ENCODE assay signal across 19 cellular contexts in the genomic region with DNA sequence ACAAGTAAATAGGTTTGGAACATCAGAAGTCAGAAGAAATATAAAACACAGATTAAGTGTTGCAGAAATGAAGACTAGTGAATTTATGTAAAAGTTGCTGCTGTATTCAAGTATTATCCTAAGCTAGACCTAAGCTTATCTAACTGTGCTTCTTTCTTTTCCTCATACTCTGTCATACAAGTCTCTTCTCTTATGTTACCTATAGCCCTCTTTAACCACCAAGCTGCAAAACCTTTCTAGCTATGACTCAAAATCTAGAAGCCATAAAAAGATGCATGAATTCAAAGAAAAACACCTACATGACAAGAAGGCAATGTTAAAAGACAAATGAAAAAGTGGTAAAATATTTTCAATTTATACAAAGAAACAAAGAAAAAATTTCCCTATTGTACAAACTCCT. TPM values are rescaled to one million over a fixed set of nuclear protein-coding genes. Genes with fewer than 3 reads are reported as not detected.
DNase-seq lines count a peak whose midpoint lies in the region; ATAC-seq and TF ChIP-seq lines count a peak whose summit lies in the region.
"Had no signal": no experiment of that assay in that cellular context is flagged by ENCODE, and none has a peak within 500 bp of the region (broad histone marks: within the 10 kb centered on the region; RNA-seq: fewer than 3 reads in every experiment).

No MANE protein-coding gene starts in this region.

- no peaks in the 10 kb centered on the region for H3K27me3 Mint-ChIP-seq in activated T-cell treated with anti-CD3 and anti-CD28 coated beads, Interleukin-2, amount 50 U/mL, for 4 hours (ENCODE audit: low read depth)
- H3K27me3 Mint-ChIP-seq: central memory CD8-positive, alpha-beta T cell; T-helper 17 cell had no signal

- intact Hi-C loops in mammary epithelial cell (cut with micrococcal nuclease) = no loop called here

- CTCF ChIA-PET in mammary epithelial cell (lab: Charles Lee; ENCODE audit: low non-redundant PET) = no interaction called here

- BruUV-seq in mammary epithelial cell (replicated peaks; lab: Mats Ljungman, UMichigan) = no TSS peak

- in situ Hi-C loops in mammary epithelial cell (cut with MboI; ENCODE audit: low sequenced_read_pairs in 2 of 2) = no loop called here

- no peaks in the 10 kb centered on the region for H4K20me1 ChIP-seq in mammary epithelial cell (ENCODE audit: insufficient read depth, low read length)

- H3K79me2 ChIP-seq in mammary epithelial cell (ENCODE audit: insufficient read depth, low read length) = no peaks in the 10 kb centered on the region

- H3K4me2 ChIP-seq in mammary epithelial cell (ENCODE audit: insufficient read depth, low read depth, low read length) = no peak overlapping the region

- no peaks in the 10 kb centered on the region for H3K9me3 ChIP-seq in mammary epithelial cell (replicated peaks; ENCODE audit: insufficient read depth, low read length)
- H3K9me3 ChIP-seq: right atrium auricular region, suprapubic skin had no signal

- peaks cover 18% of the 10 kb centered on the region for H3K4me1 ChIP-seq in mammary epithelial cell (ENCODE audit: insufficient read depth, low read length)

- H3K9ac ChIP-seq in mammary epithelial cell (ENCODE audit: insufficient read depth, low read length) = no peak overlapping the region

- TF ChIP-seq CTCF in mammary epithelial cell (conservative IDR thresholded peaks at IDR 0.05 in 1 of 2, IDR thresholded peaks at IDR 0.05 in 1 of 2; ENCODE audit: extremely low read depth in 1 of 2, insufficient read depth in 1 of 2, low read depth in 1 of 2, low read length in 2 of 2) = no peak

- H3K4me1 Mint-ChIP-seq in activated T-cell treated with anti-CD3 and anti-CD28 coated beads, Interleukin-2, amount 50 U/mL, for 4 hours (ENCODE audit: low read depth) = no peaks in the 10 kb centered on the region
- H3K4me1 Mint-ChIP-seq in stimulated activated effector memory CD8-positive, alpha-beta T cell treated with anti-CD3 and anti-CD28 coated beads, Interleukin-12 subunit alpha, Interleukin-12 subunit beta, amount 100 ng/mL, for 72 hours = peaks cover 7% of the 10 kb centered on the region

- dilution Hi-C loops in mammary epithelial cell (cut with HindIII; ENCODE audit: low sequenced_read_pairs) = no loop called here

- no peak overlapping the region for H3K4me3 Mint-ChIP-seq in activated T-cell treated with anti-CD3 and anti-CD28 coated beads, Interleukin-2, amount 50 U/mL, for 4 hours
- H3K4me3 Mint-ChIP-seq in stimulated activated effector memory CD8-positive, alpha-beta T cell treated with anti-CD3 and anti-CD28 coated beads, Interleukin-12 subunit alpha, Interleukin-12 subunit beta, amount 100 ng/mL, for 72 hours = no peak overlapping the region
- H3K4me3 Mint-ChIP-seq: central memory CD8-positive, alpha-beta T cell; T-helper 17 cell had no signal

- DNase-seq in activated T-cell treated with anti-CD3 and anti-CD28 coated beads, Interleukin-2, amount 50 U/mL, for 4 hours = no peak
- DNase-seq in activated T-cell treated with anti-CD3 and anti-CD28 coated beads, Interleukin-2, amount 50 U/mL, for 1 hour = no peak
- no peak for DNase-seq in stimulated activated effector memory CD8-positive, alpha-beta T cell treated with anti-CD3 and anti-CD28 coated beads, Interleukin-12 subunit alpha, Interleukin-12 subunit beta, amount 100 ng/mL, for 72 hours (ENCODE audit: low spot score in 2 of 2)
- no peak for DNase-seq in NCI-H1436 treated with DMSO at 0.1 percent for 48 hours (lab: John Stamatoyannopoulos, UW)
- no peak for DNase-seq in activated CD4-positive, alpha-beta T cell treated with anti-CD3 and anti-CD28 coated beads, Interleukin-2, amount 50 U/mL, for 4 hours
- no peak for DNase-seq in mammary epithelial cell
- DNase-seq: amygdala; effector memory CD4-positive, alpha-beta T cell; hypothalamus; kidney glomerular epithelial cell; NCI-H2029 treated with DMSO at 0.1 percent for 48 hours; NCI-H510A treated with DMSO at 0.1 percent for 48 hours; nucleus accumbens; T-helper 17 cell had no signal

- H3K27ac Mint-ChIP-seq in stimulated activated effector memory CD8-positive, alpha-beta T cell treated with anti-CD3 and anti-CD28 coated beads, Interleukin-12 subunit alpha, Interleukin-12 subunit beta, amount 100 ng/mL, for 72 hours = no peak overlapping the region
- H3K27ac Mint-ChIP-seq: T-helper 17 cell had no signal

- ATAC-seq in activated T-cell treated with anti-CD3 and anti-CD28 coated beads, Interleukin-2, amount 50 U/mL, for 4 hours = peak; percentile 41 to 48
- peak; percentile 66 for ATAC-seq in GM21723 (IDR thresholded peaks at IDR 0.05; ENCODE audit: unreplicated experiment)
- ATAC-seq in HG03196 (IDR thresholded peaks at IDR 0.05; ENCODE audit: unreplicated experiment) = peak; percentile 56
- peak; percentile 91 for ATAC-seq in stimulated activated effector memory CD8-positive, alpha-beta T cell treated with anti-CD3 and anti-CD28 coated beads, Interleukin-12 subunit alpha, Interleukin-12 subunit beta, amount 100 ng/mL, for 72 hours
- ATAC-seq: T-helper 17 cell had no signal

- H3K27ac ChIP-seq in mammary epithelial cell (ENCODE audit: insufficient read depth, low read depth, low read length) = no peak overlapping the region
- H3K27ac ChIP-seq: right atrium auricular region, suprapubic skin had no signal

- peaks cover 2% of the 10 kb centered on the region for H3K36me3 ChIP-seq in mammary epithelial cell (ENCODE audit: insufficient read depth, low read length)

- no peaks in the 10 kb centered on the region for H3K27me3 ChIP-seq in mammary epithelial cell (ENCODE audit: insufficient read depth, low read length)
- H3K27me3 ChIP-seq: right atrium auricular region, suprapubic skin had no signal

- no peaks in the 10 kb centered on the region for H3K9me3 Mint-ChIP-seq in activated T-cell treated with anti-CD3 and anti-CD28 coated beads, Interleukin-2, amount 50 U/mL, for 4 hours
- no peaks in the 10 kb centered on the region for H3K9me3 Mint-ChIP-seq in stimulated activated effector memory CD8-positive, alpha-beta T cell treated with anti-CD3 and anti-CD28 coated beads, Interleukin-12 subunit alpha, Interleukin-12 subunit beta, amount 100 ng/mL, for 72 hours
- H3K9me3 Mint-ChIP-seq: central memory CD8-positive, alpha-beta T cell had no signal

- H3K4me3 ChIP-seq in mammary epithelial cell (replicated peaks in 1 of 3; ENCODE audit: insufficient read depth in 1 of 3, low read depth in 2 of 3, low read length in 3 of 3) = no peak overlapping the region
- H3K4me3 ChIP-seq: right atrium auricular region, suprapubic skin had no signal

- no peak overlapping the region for H2AFZ ChIP-seq in mammary epithelial cell (ENCODE audit: low read depth, low read length)

- peaks cover 26% of the 10 kb centered on the region for H3K36me3 Mint-ChIP-seq in activated T-cell treated with anti-CD3 and anti-CD28 coated beads, Interleukin-2, amount 50 U/mL, for 4 hours (ENCODE audit: insufficient read depth)
- peaks cover 38% of the 10 kb centered on the region for H3K36me3 Mint-ChIP-seq in stimulated activated effector memory CD8-positive, alpha-beta T cell treated with anti-CD3 and anti-CD28 coated beads, Interleukin-12 subunit alpha, Interleukin-12 subunit beta, amount 100 ng/mL, for 72 hours

RNA-seq across cellular contexts. Expression of a gene that starts 23.0 kb away (rescaled TPM):
- total RNA-seq in activated T-cell treated with anti-CD3 and anti-CD28 coated beads, Interleukin-2, amount 50 U/mL, for 4 hours = 10 to 100 TPM; 15.4 to 16.1 (median 15.8) TPM
- 10 to 100 TPM in 1 of 2 donors, 1 to 10 TPM in 1; 8.0 to 15.8 TPM for total RNA-seq in mammary epithelial cell
- 2.8 TPM for polyA plus RNA-seq in mammary epithelial cell
- 6.9 TPM for polyA minus RNA-seq in mammary epithelial cell

RNA-seq across cellular contexts. Expression of a gene that starts 29.1 kb away (rescaled TPM):
- not detected for total RNA-seq in activated T-cell treated with anti-CD3 and anti-CD28 coated beads, Interleukin-2, amount 50 U/mL, for 4 hours
- total RNA-seq in mammary epithelial cell = not detected
- polyA plus RNA-seq in mammary epithelial cell = not detected
- not detected for polyA minus RNA-seq in mammary epithelial cell
- total RNA-seq: right atrium auricular region, suprapubic skin, T-helper 17 cell had no signal

RNA-seq across cellular contexts. Expression of a gene that starts 59.1 kb away (rescaled TPM):
- 100 to 1,000 TPM; 326 to 387 (median 369) TPM for total RNA-seq in activated T-cell treated with anti-CD3 and anti-CD28 coated beads, Interleukin-2, amount 50 U/mL, for 4 hours
- total RNA-seq in mammary epithelial cell = 100 to 1,000 TPM in 1 of 2 donors, 10 to 100 TPM in 1; 81.0 to 163 TPM
- polyA plus RNA-seq in mammary epithelial cell = 149 TPM
- 145 TPM for polyA minus RNA-seq in mammary epithelial cell
